14 cellular contexts compared by ENCODE assay signal in genomic region chr2:25514043-25514627, GRCh38.
DNase-seq lines count a peak whose midpoint lies in the region; ATAC-seq and TF ChIP-seq lines count a peak whose summit lies in the region.
"Had no signal": no experiment of that assay in that cellular context is flagged by ENCODE, and none has a peak within 500 bp of the region (broad histone marks: within the 10 kb centered on the region; RNA-seq: fewer than 3 reads in every experiment).

No MANE protein-coding gene starts in this region.

- TF ChIP-seq CTCF in endothelial cell (IDR thresholded peaks at IDR 0.05; ENCODE audit: unreplicated experiment): no peak

- H3K27ac Mint-ChIP-seq in activated T-cell treated with anti-CD3 and anti-CD28 coated beads, Interleukin-2, amount 50 U/mL, for 24 hours: peak overlapping the region; percentile 67
- peak overlapping the region; percentile 20 for H3K27ac Mint-ChIP-seq in activated CD8-positive, alpha-beta T cell treated with anti-CD3 and anti-CD28 coated beads, Interleukin-2, amount 10 ng/mL, durations not matched to agents 7 days and 5 days
- peak overlapping the region; percentile 35 for H3K27ac Mint-ChIP-seq in stimulated activated effector memory CD8-positive, alpha-beta T cell treated with anti-CD3 and anti-CD28 coated beads, Interleukin-12 subunit alpha, Interleukin-12 subunit beta, amount 100 ng/mL, for 72 hours
- H3K27ac Mint-ChIP-seq in endothelial cell (ENCODE audit: unreplicated experiment): no peak overlapping the region
- no peak overlapping the region for H3K27ac Mint-ChIP-seq in activated T-helper 17 cell treated with anti-CD3 and anti-CD28 coated beads, Interleukin-2, amount 50 U/mL, for 72 hours

- no peak overlapping the region for H3K4me3 Mint-ChIP-seq in activated T-cell treated with anti-CD3 and anti-CD28 coated beads, Interleukin-2, amount 50 U/mL, for 24 hours
- no peak overlapping the region for H3K4me3 Mint-ChIP-seq in activated CD8-positive, alpha-beta T cell treated with anti-CD3 and anti-CD28 coated beads, Interleukin-2, amount 10 ng/mL, durations not matched to agents 7 days and 5 days
- H3K4me3 Mint-ChIP-seq in stimulated activated effector memory CD8-positive, alpha-beta T cell treated with anti-CD3 and anti-CD28 coated beads, Interleukin-12 subunit alpha, Interleukin-12 subunit beta, amount 100 ng/mL, for 72 hours: peak overlapping the region; percentile 9
- no peak overlapping the region for H3K4me3 Mint-ChIP-seq in endothelial cell (ENCODE audit: unreplicated experiment)
- no peak overlapping the region for H3K4me3 Mint-ChIP-seq in activated T-helper 17 cell treated with anti-CD3 and anti-CD28 coated beads, Interleukin-2, amount 50 U/mL, for 72 hours

- H3K4me1 Mint-ChIP-seq in activated T-cell treated with anti-CD3 and anti-CD28 coated beads, Interleukin-2, amount 50 U/mL, for 24 hours (ENCODE audit: low read depth): peaks cover 18% of the 10 kb centered on the region
- peaks cover 22% of the 10 kb centered on the region for H3K4me1 Mint-ChIP-seq in activated CD8-positive, alpha-beta T cell treated with anti-CD3 and anti-CD28 coated beads, Interleukin-2, amount 10 ng/mL, durations not matched to agents 7 days and 5 days (ENCODE audit: low read depth)
- peaks cover 19% of the 10 kb centered on the region for H3K4me1 Mint-ChIP-seq in stimulated activated effector memory CD8-positive, alpha-beta T cell treated with anti-CD3 and anti-CD28 coated beads, Interleukin-12 subunit alpha, Interleukin-12 subunit beta, amount 100 ng/mL, for 72 hours
- peaks cover 15% of the 10 kb centered on the region for H3K4me1 Mint-ChIP-seq in endothelial cell (ENCODE audit: unreplicated experiment)
- H3K4me1 Mint-ChIP-seq in activated T-helper 17 cell treated with anti-CD3 and anti-CD28 coated beads, Interleukin-2, amount 50 U/mL, for 72 hours: no peaks in the 10 kb centered on the region

- POLR2A ChIA-PET in activated CD8-positive, alpha-beta T cell treated with anti-CD3 and anti-CD28 coated beads, Interleukin-2, amount 10 ng/mL, durations not matched to agents 7 days and 5 days (lab: Charles Lee): no interaction called here

- CTCF ChIA-PET in activated CD8-positive, alpha-beta T cell treated with anti-CD3 and anti-CD28 coated beads, Interleukin-2, amount 10 ng/mL, durations not matched to agents 7 days and 5 days (lab: Charles Lee): no interaction called here

- H3K36me3 Mint-ChIP-seq in activated T-cell treated with anti-CD3 and anti-CD28 coated beads, Interleukin-2, amount 50 U/mL, for 24 hours (ENCODE audit: low read depth): no peaks in the 10 kb centered on the region
- no peaks in the 10 kb centered on the region for H3K36me3 Mint-ChIP-seq in activated CD8-positive, alpha-beta T cell treated with anti-CD3 and anti-CD28 coated beads, Interleukin-2, amount 10 ng/mL, durations not matched to agents 7 days and 5 days (ENCODE audit: low read depth)
- H3K36me3 Mint-ChIP-seq in stimulated activated effector memory CD8-positive, alpha-beta T cell treated with anti-CD3 and anti-CD28 coated beads, Interleukin-12 subunit alpha, Interleukin-12 subunit beta, amount 100 ng/mL, for 72 hours: no peaks in the 10 kb centered on the region
- H3K36me3 Mint-ChIP-seq in endothelial cell (ENCODE audit: low read depth, unreplicated experiment): no peaks in the 10 kb centered on the region
- no peaks in the 10 kb centered on the region for H3K36me3 Mint-ChIP-seq in activated T-helper 17 cell treated with anti-CD3 and anti-CD28 coated beads, Interleukin-2, amount 50 U/mL, for 72 hours (ENCODE audit: low read depth)

- no peak for DNase-seq in activated T-cell treated with anti-CD3 and anti-CD28 coated beads, Interleukin-2, amount 50 U/mL, for 24 hours
- DNase-seq in activated T-cell treated with anti-CD3 and anti-CD28 coated beads for 4 hours (no peak), endothelial cell (ENCODE audit: low spot score) (no peak)
- no peak for DNase-seq in activated CD8-positive, alpha-beta T cell treated with anti-CD3 and anti-CD28 coated beads, Interleukin-2, amount 10 ng/mL, durations not matched to agents 7 days and 5 days
- DNase-seq in stimulated activated effector memory CD8-positive, alpha-beta T cell treated with anti-CD3 and anti-CD28 coated beads, Interleukin-12 subunit alpha, Interleukin-12 subunit beta, amount 100 ng/mL, for 72 hours (ENCODE audit: low spot score in 2 of 2): no peak
- DNase-seq: activated naive CD4-positive, alpha-beta T cell treated with Interleukin-2 at 50 U/mL for 16 hours; glutamatergic neuron; Karpas-422; NCI-H2029 treated with DMSO at 0.1 percent for 48 hours; NK-92 treated with Interleukin-12 subunit alpha and Interleukin-12 subunit beta, amount 100 ng/mL, for 24 hours; stimulated activated CD4-positive, alpha-beta T cell treated with anti-CD3 and anti-CD28 coated beads, Interleukin-2, amount 100 ng/mL, for 24 hours had no signal

- no peaks in the 10 kb centered on the region for H3K27me3 Mint-ChIP-seq in activated T-cell treated with anti-CD3 and anti-CD28 coated beads, Interleukin-2, amount 50 U/mL, for 24 hours
- no peaks in the 10 kb centered on the region for H3K27me3 Mint-ChIP-seq in activated CD8-positive, alpha-beta T cell treated with anti-CD3 and anti-CD28 coated beads, Interleukin-2, amount 10 ng/mL, durations not matched to agents 7 days and 5 days (ENCODE audit: low read depth)
- H3K27me3 Mint-ChIP-seq in endothelial cell (ENCODE audit: unreplicated experiment): no peaks in the 10 kb centered on the region
- H3K27me3 Mint-ChIP-seq in activated T-helper 17 cell treated with anti-CD3 and anti-CD28 coated beads, Interleukin-2, amount 50 U/mL, for 72 hours: no peaks in the 10 kb centered on the region

- H3K9me3 Mint-ChIP-seq in activated T-cell treated with anti-CD3 and anti-CD28 coated beads, Interleukin-2, amount 50 U/mL, for 24 hours: no peaks in the 10 kb centered on the region
- H3K9me3 Mint-ChIP-seq in activated CD8-positive, alpha-beta T cell treated with anti-CD3 and anti-CD28 coated beads, Interleukin-2, amount 10 ng/mL, durations not matched to agents 7 days and 5 days (ENCODE audit: insufficient read depth): no peaks in the 10 kb centered on the region
- H3K9me3 Mint-ChIP-seq in stimulated activated effector memory CD8-positive, alpha-beta T cell treated with anti-CD3 and anti-CD28 coated beads, Interleukin-12 subunit alpha, Interleukin-12 subunit beta, amount 100 ng/mL, for 72 hours: no peaks in the 10 kb centered on the region
- H3K9me3 Mint-ChIP-seq in endothelial cell (ENCODE audit: unreplicated experiment): no peaks in the 10 kb centered on the region
- H3K9me3 Mint-ChIP-seq in activated T-helper 17 cell treated with anti-CD3 and anti-CD28 coated beads, Interleukin-2, amount 50 U/mL, for 72 hours: no peaks in the 10 kb centered on the region

- peak; percentile 61 for ATAC-seq in HG02870 (IDR thresholded peaks at IDR 0.05; ENCODE audit: unreplicated experiment)
- ATAC-seq in activated CD8-positive, alpha-beta T cell treated with anti-CD3 and anti-CD28 coated beads, Interleukin-2, amount 10 ng/mL, durations not matched to agents 7 days and 5 days: no peak
- ATAC-seq in stimulated activated effector memory CD8-positive, alpha-beta T cell treated with anti-CD3 and anti-CD28 coated beads, Interleukin-12 subunit alpha, Interleukin-12 subunit beta, amount 100 ng/mL, for 72 hours: no peak
- no peak for ATAC-seq in GM19328 (IDR thresholded peaks at IDR 0.05; ENCODE audit: unreplicated experiment)
- no peak for ATAC-seq in activated T-helper 17 cell treated with anti-CD3 and anti-CD28 coated beads, Interleukin-2, amount 50 U/mL, for 72 hours (replicated peaks)

Comparison
In these comparisons a context has a peak if more than half of its experiments do, and no peak if none do; other contexts are left out.
1. H3K27ac Mint-ChIP-seq: peak in activated T-cell treated with anti-CD3 and anti-CD28 coated beads, Interleukin-2, amount 50 U/mL, for 24 hours (single experiment), activated CD8-positive, alpha-beta T cell treated with anti-CD3 and anti-CD28 coated beads, Interleukin-2, amount 10 ng/mL, durations not matched to agents 7 days and 5 days (single experiment) and stimulated activated effector memory CD8-positive, alpha-beta T cell treated with anti-CD3 and anti-CD28 coated beads, Interleukin-12 subunit alpha, Interleukin-12 subunit beta, amount 100 ng/mL, for 72 hours (single experiment); none in endothelial cell (single experiment) and activated T-helper 17 cell treated with anti-CD3 and anti-CD28 coated beads, Interleukin-2, amount 50 U/mL, for 72 hours (single experiment).